ENCODE assay signal across 12 cellular contexts in genomic region chr10:124155781-124156401, GRCh38.
A peak's percentile ranks its signal among the peaks of the same experiment; 100 is the strongest.
DNase-seq lines count a peak whose midpoint lies in the region; ATAC-seq and TF ChIP-seq lines count a peak whose summit lies in the region.
"Had no signal": no experiment of that assay in that cellular context is flagged by ENCODE, and none has a peak within 500 bp of the region (broad histone marks: within the 10 kb centered on the region; RNA-seq: fewer than 3 reads in every experiment).

No MANE protein-coding gene starts in this region.

- H3K27ac ChIP-seq in AG04450 (ENCODE audit: low read depth, low read length) (peak overlapping the region; percentile 47), SJSA1 (peak overlapping the region; percentile 79), osteoblast (ENCODE audit: low read depth, low read length) (peak overlapping the region; percentile 75)

- H3K4me2 ChIP-seq in osteoblast (ENCODE audit: insufficient read depth, low read length), result peak overlapping the region; percentile 77
- H3K4me2 ChIP-seq: SK-N-SH had no signal

- H3K27me3 ChIP-seq in AG04450 (ENCODE audit: control insufficient read depth, insufficient read depth, low read length), result no peaks in the 10 kb centered on the region
- no peaks in the 10 kb centered on the region for H3K27me3 ChIP-seq in SJSA1 (replicated peaks)
- H3K27me3 ChIP-seq in osteoblast (ENCODE audit: insufficient read depth, low read length), result no peaks in the 10 kb centered on the region

- intact Hi-C loops in left cardiac atrium (cut with DNase I), result no loop called here

- H3K79me2 ChIP-seq in osteoblast (ENCODE audit: insufficient read depth, low read length), result no peaks in the 10 kb centered on the region

- H3K4me1 ChIP-seq in SJSA1 (replicated peaks), result peaks cover 52% of the 10 kb centered on the region
- peaks cover 53% of the 10 kb centered on the region for H3K4me1 ChIP-seq in osteoblast (ENCODE audit: insufficient read depth, low read length)

- TF ChIP-seq CTCF in AG04450 (IDR thresholded peaks at IDR 0.05; ENCODE audit: low read depth, low read length) (no peak), osteoblast (IDR thresholded peaks at IDR 0.05; ENCODE audit: extremely low read depth, low read depth, low read length) (no peak)

- H2AFZ ChIP-seq in osteoblast (ENCODE audit: low read length), result peak overlapping the region; percentile 64

- no peak overlapping the region for H3K4me3 ChIP-seq in AG04450 (ENCODE audit: low read depth, low read length)
- no peak overlapping the region for H3K4me3 ChIP-seq in SJSA1
- H3K4me3 ChIP-seq in osteoblast (ENCODE audit: insufficient read depth, low read length), result peak overlapping the region; percentile 50

- CTCF ChIA-PET in AG04450 (lab: Charles Lee), result interaction anchor here (1.0 kb wide), 1 partner anchor 160 kb away, joined by 3 read pairs; no protein-coding TSS in a partner anchor

- POLR2A ChIA-PET in AG04450 (lab: Yijun Ruan, JAX), result interaction anchor here (0.6 to 1.1 kb wide), 3 partner anchors 234 to 317 kb away, joined by 3 to 8 read pairs (median 3); partner anchors contain the start of gene OAT

- H3K36me3 ChIP-seq in SJSA1, result no peaks in the 10 kb centered on the region
- no peaks in the 10 kb centered on the region for H3K36me3 ChIP-seq in osteoblast (ENCODE audit: insufficient read depth, low read length)

- DNase-seq in AG04450 (ENCODE audit: low read depth, low spot score) (no peak), SJSA1 (ENCODE audit: low read depth in 1 of 2, low spot score in 2 of 2) (peak; percentile 63 to 66), left cardiac atrium (peak; percentile 71), osteoblast (ENCODE audit: insufficient read length, low spot score, missing footprints) (peak; percentile 90), germinal center (ENCODE audit: low spot score) (no peak)
- DNase-seq in stimulated activated CD4-positive, alpha-beta T cell treated with anti-CD3 and anti-CD28 coated beads, Interleukin-4, amount 100 ng/mL, for 4 hours, result no peak
- DNase-seq: cortex of kidney; NCI-H446 treated with DMSO at 0.1 percent for 48 hours; SK-N-SH; stimulated activated naive B cell treated with anti-CD40 and anti-IgM and Interleukin-4, amounts not matched to agents 10 μg/mL and 1 μg/mL and 100 μg/mL, for 72 hours had no signal

- ATAC-seq in left cardiac atrium (peak; percentile 50 to 53), HG03342 (IDR thresholded peaks at IDR 0.05; ENCODE audit: unreplicated experiment) (no peak), HG02759 (IDR thresholded peaks at IDR 0.05; ENCODE audit: unreplicated experiment) (no peak)
- ATAC-seq: stimulated activated naive B cell treated with anti-CD40 and anti-IgM and Interleukin-4, amounts not matched to agents 10 μg/mL and 1 μg/mL and 100 μg/mL, for 72 hours had no signal

- no peaks in the 10 kb centered on the region for H4K20me1 ChIP-seq in osteoblast (ENCODE audit: insufficient read depth, low read length)

- H3K9me3 ChIP-seq in AG04450 (ENCODE audit: control insufficient read depth, insufficient read depth, low read length), result peaks cover 32% of the 10 kb centered on the region
- H3K9me3 ChIP-seq in SJSA1 (replicated peaks), result no peaks in the 10 kb centered on the region
- H3K9me3 ChIP-seq in osteoblast (ENCODE audit: low read depth, low read length), result no peaks in the 10 kb centered on the region
- H3K9me3 ChIP-seq: SK-N-SH had no signal

Comparison
In these comparisons a context has a peak if more than half of its experiments do, and no peak if none do; other contexts are left out.
1. DNase-seq: peak in SJSA1 (2 of 2), left cardiac atrium (single experiment) and osteoblast (single experiment); none in AG04450 (single experiment), germinal center (single experiment) and stimulated activated CD4-positive, alpha-beta T cell treated with anti-CD3 and anti-CD28 coated beads, Interleukin-4, amount 100 ng/mL, for 4 hours (0 of 2).
2. ATAC-seq: peak in left cardiac atrium (2 of 2); none in HG03342 (single experiment) and HG02759 (single experiment).
3. Peak in every context shown above with its lines, with median percentiles within 50 percentile points of each other: H3K27ac ChIP-seq.